ENCODE assay signal across 9 cellular contexts in genomic region chr1:230127105-230128054, GRCh38.
A peak's percentile ranks its signal among the peaks of the same experiment; 100 is the strongest.
DNase-seq lines count a peak whose midpoint lies in the region; ATAC-seq, FAIRE-seq and TF ChIP-seq lines count a peak whose summit lies in the region.
"Had no signal": no experiment of that assay in that cellular context is flagged by ENCODE, and none has a peak within 500 bp of the region (broad histone marks: within the 10 kb centered on the region; RNA-seq: fewer than 3 reads in every experiment).

No MANE protein-coding gene starts in this region.

- H3K9me3 ChIP-seq in KOPT-K1 (ENCODE audit: insufficient read depth, low read length, poor library complexity, severe bottlenecking) (no peaks in the 10 kb centered on the region), gastroesophageal sphincter (no peaks in the 10 kb centered on the region), pancreas (no peaks in the 10 kb centered on the region)

- peak; percentile 2 for ATAC-seq in gastroesophageal sphincter
- no peak for ATAC-seq in GM18858 (IDR thresholded peaks at IDR 0.05; ENCODE audit: unreplicated experiment)
- no peak for ATAC-seq in pancreas

- H3K36me3 ChIP-seq in KOPT-K1 (ENCODE audit: insufficient read depth, low read length) (peaks cover 16% of the 10 kb centered on the region), gastroesophageal sphincter (no peaks in the 10 kb centered on the region), pancreas (no peaks in the 10 kb centered on the region)

- intact Hi-C loops in pancreas (cut with DNase I): no loop called here

- no peak for TF ChIP-seq POLR2A in gastroesophageal sphincter (IDR thresholded peaks at IDR 0.05)

- peak; percentile 10 for DNase-seq in activated CD4-positive, alpha-beta T cell treated with anti-CD3 and anti-CD28 coated beads, Interleukin-2, amount 50 U/mL, for 1 hour
- DNase-seq in stimulated activated CD8-positive, alpha-beta memory T cell treated with anti-CD3 and anti-CD28 coated beads, Interleukin-2, amount 100 ng/mL, for 48 hours (ENCODE audit: low read depth in 2 of 2): peak; percentile 32 to 48
- DNase-seq in pancreas: no peak
- DNase-seq in urothelium cell line (ENCODE audit: low spot score): no peak
- no peak for DNase-seq in hepatic stellate cell (ENCODE audit: low spot score)
- DNase-seq: NCI-H1092 had no signal

- peak overlapping the region; percentile 89 for H3K27ac ChIP-seq in KOPT-K1 (ENCODE audit: low read depth, low read length, poor library complexity, severe bottlenecking)
- H3K27ac ChIP-seq in gastroesophageal sphincter: no peak overlapping the region
- no peak overlapping the region for H3K27ac ChIP-seq in pancreas

- no peak for TF ChIP-seq EP300 in gastroesophageal sphincter (IDR thresholded peaks at IDR 0.05)

- peaks cover 0 to 100% (median 23%) of the 10 kb centered on the region in 3 donors for H3K4me1 ChIP-seq in gastroesophageal sphincter
- peaks cover 0 to 34% (median 14%) of the 10 kb centered on the region in 3 donors for H3K4me1 ChIP-seq in pancreas

- FAIRE-seq in pancreas (lab: Jason Lieb, UNC) (no peak), urothelium cell line (lab: Jason Lieb, UNC) (no peak)

- no peak overlapping the region for H3K4me3 ChIP-seq in gastroesophageal sphincter
- no peak overlapping the region for H3K4me3 ChIP-seq in pancreas

- 86% methylated on average over 10 to 14 of the region's 25 CpGs for WGBS in gastroesophageal sphincter (ENCODE audit: low coverage in 1 of 2), 2 donors
- 86 to 87% methylated on average over 25 of the region's 25 CpGs for WGBS in pancreas, 2 donors

- H3K27me3 ChIP-seq in gastroesophageal sphincter (no peaks in the 10 kb centered on the region), pancreas (no peaks in the 10 kb centered on the region)

- TF ChIP-seq CTCF in gastroesophageal sphincter (IDR thresholded peaks at IDR 0.05) (no peak), pancreas (IDR thresholded peaks at IDR 0.05) (no peak)

Comparison
In these comparisons a context has a peak if more than half of its experiments do, and no peak if none do; other contexts are left out.
1. DNase-seq: peak in activated CD4-positive, alpha-beta T cell treated with anti-CD3 and anti-CD28 coated beads, Interleukin-2, amount 50 U/mL, for 1 hour (single experiment) and stimulated activated CD8-positive, alpha-beta memory T cell treated with anti-CD3 and anti-CD28 coated beads, Interleukin-2, amount 100 ng/mL, for 48 hours (2 of 2); none in pancreas (0 of 6), urothelium cell line (single experiment) and hepatic stellate cell (single experiment).